ENCODE assay signal across 7 cellular contexts in the genomic region with DNA sequence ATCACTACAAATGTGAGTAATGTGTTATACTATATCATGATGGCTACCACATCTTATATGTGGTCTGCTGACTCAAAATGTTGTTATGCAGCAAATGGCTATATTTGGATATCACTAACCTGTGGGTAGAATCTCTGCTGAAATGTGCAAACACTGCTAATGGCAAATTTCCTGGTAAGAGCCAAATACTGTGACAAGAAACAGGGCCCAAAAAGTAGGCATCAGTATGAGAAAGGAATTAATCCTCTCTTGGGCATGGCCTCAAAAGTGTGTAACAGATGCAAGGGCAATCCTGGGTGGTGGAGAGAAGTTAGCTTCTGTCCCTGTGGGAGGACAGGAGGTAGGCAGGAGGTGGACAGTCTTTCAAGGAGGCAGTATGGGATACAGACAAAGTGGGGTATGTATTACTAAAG. TPM values are rescaled to one million over a fixed set of nuclear protein-coding genes. Genes with fewer than 3 reads are reported as not detected.
DNase-seq lines count a peak whose midpoint lies in the region; ATAC-seq and TF ChIP-seq lines count a peak whose summit lies in the region.

No MANE protein-coding gene starts in this region.

- H3K27ac ChIP-seq in RWPE2 (ENCODE audit: poor library complexity, severe bottlenecking) (peak overlapping the region; percentile 22), A673 (ENCODE audit: low read depth, low read length, poor library complexity, severe bottlenecking) (no peak overlapping the region)

- H3K27me3 ChIP-seq in RWPE2 (ENCODE audit: insufficient read depth, poor library complexity, severe bottlenecking) (no peaks in the 10 kb centered on the region), A673 (replicated peaks; ENCODE audit: insufficient read depth, low read depth, low read length, poor library complexity) (no peaks in the 10 kb centered on the region)

- DNase-seq in RWPE2 (ENCODE audit: low spot score) (no peak), OCI-M2 (lab: John Stamatoyannopoulos, UW; ENCODE audit: unreplicated experiment) (no peak), A673 (ENCODE audit: low spot score) (no peak)
- DNase-seq in natural killer cell treated with Interleukin-12 subunit alpha and Interleukin-12 subunit beta and Interleukin-15 and Interleukin-18, amount 100 ng/mL, for 72 hours (ENCODE audit: low spot score), result no peak
- DNase-seq in stimulated activated naive CD4-positive, alpha-beta T cell treated with Interleukin-2 at 50 U/mL for 16 hours (lab: John Stamatoyannopoulos, UW), result no peak

- H3K27ac Mint-ChIP-seq in natural killer cell treated with Interleukin-12 subunit alpha and Interleukin-12 subunit beta and Interleukin-15 and Interleukin-18, amount 100 ng/mL, for 72 hours, result peak overlapping the region; percentile 47 to 82

- H3K4me3 ChIP-seq in RWPE2 (ENCODE audit: severe bottlenecking) (no peak overlapping the region), A673 (ENCODE audit: low read depth, low read length, poor library complexity, severe bottlenecking) (no peak overlapping the region)

- H3K4me1 Mint-ChIP-seq in natural killer cell treated with Interleukin-12 subunit alpha and Interleukin-12 subunit beta and Interleukin-15 and Interleukin-18, amount 100 ng/mL, for 72 hours (ENCODE audit: low read depth in 2 of 2), result peaks cover 29 to 44% of the 10 kb centered on the region in 2 donors

- peak overlapping the region; percentile 77 for H3K4me3 Mint-ChIP-seq in natural killer cell treated with Interleukin-12 subunit alpha and Interleukin-12 subunit beta and Interleukin-15 and Interleukin-18, amount 100 ng/mL, for 72 hours

- peaks cover under 1% of the 10 kb centered on the region for H3K36me3 Mint-ChIP-seq in natural killer cell treated with Interleukin-12 subunit alpha and Interleukin-12 subunit beta and Interleukin-15 and Interleukin-18, amount 100 ng/mL, for 72 hours

- POLR2A ChIA-PET in A673 (lab: Charles Lee; ENCODE audit: low non-redundant PET), result no interaction called here

- TF ChIP-seq CTCF in RWPE2 (IDR thresholded peaks at IDR 0.05; ENCODE audit: poor library complexity, severe bottlenecking), result no peak
- no peak for TF ChIP-seq CTCF in A673 (conservative IDR thresholded peaks at IDR 0.05; ENCODE audit: low read depth, low read length)

- no peaks in the 10 kb centered on the region for H3K9me3 ChIP-seq in RWPE2 (ENCODE audit: severe bottlenecking)
- H3K9me3 ChIP-seq in A673 (ENCODE audit: low read depth, low read length, poor library complexity, severe bottlenecking), result no peaks in the 10 kb centered on the region

- H3K9me3 Mint-ChIP-seq in natural killer cell treated with Interleukin-12 subunit alpha and Interleukin-12 subunit beta and Interleukin-15 and Interleukin-18, amount 100 ng/mL, for 72 hours, result no peaks in the 10 kb centered on the region

- no TSS peak for BruUV-seq in A673 (replicated peaks; lab: Mats Ljungman, UMichigan)

- H3K36me3 ChIP-seq in RWPE2 (ENCODE audit: low read depth) (peaks cover 25% of the 10 kb centered on the region), A673 (ENCODE audit: insufficient read depth, low read length, poor library complexity, severe bottlenecking) (no peaks in the 10 kb centered on the region)

- peaks cover 27% of the 10 kb centered on the region for H3K4me1 ChIP-seq in RWPE2 (ENCODE audit: insufficient read depth, poor library complexity, severe bottlenecking)
- peaks cover 6% of the 10 kb centered on the region for H3K4me1 ChIP-seq in A673 (ENCODE audit: insufficient read depth, low read length, poor library complexity, severe bottlenecking)

- no peaks in the 10 kb centered on the region for H3K27me3 Mint-ChIP-seq in natural killer cell treated with Interleukin-12 subunit alpha and Interleukin-12 subunit beta and Interleukin-15 and Interleukin-18, amount 100 ng/mL, for 72 hours

- ATAC-seq in GM18858 (IDR thresholded peaks at IDR 0.05; ENCODE audit: unreplicated experiment) (peak; percentile 79), HG02623 (IDR thresholded peaks at IDR 0.05; ENCODE audit: unreplicated experiment) (peak; percentile 75), RWPE2 (ENCODE audit: low read depth) (peak; percentile 98)
- ATAC-seq in natural killer cell treated with Interleukin-12 subunit alpha and Interleukin-12 subunit beta and Interleukin-15 and Interleukin-18, amount 100 ng/mL, for 72 hours, result peak; percentile 84 to 96

- intact Hi-C loops in A673 (cut with micrococcal nuclease; ENCODE audit: unreplicated experiment), result no loop called here

- CTCF ChIA-PET in A673 (lab: Charles Lee), result no interaction called here

RNA-seq across cellular contexts. Expression of a gene that starts 13.3 kb away (rescaled TPM):
- 10 to 100 TPM; 62.8 to 74.3 TPM for total RNA-seq in natural killer cell treated with Interleukin-12 subunit alpha and Interleukin-12 subunit beta and Interleukin-15 and Interleukin-18, amount 100 ng/mL, for 72 hours
- 50.3 and 52.2 TPM in 2 replicates for total RNA-seq in A673 (2021)

RNA-seq across cellular contexts. Expression of a gene that starts 26.8 kb away (rescaled TPM):
- 100 to 1,000 TPM; 226 to 254 TPM for total RNA-seq in natural killer cell treated with Interleukin-12 subunit alpha and Interleukin-12 subunit beta and Interleukin-15 and Interleukin-18, amount 100 ng/mL, for 72 hours
- 385 and 389 TPM in 2 replicates for total RNA-seq in A673 (2021)
